Comparison of ENCODE assay signal across 21 cellular contexts in the genomic region with DNA sequence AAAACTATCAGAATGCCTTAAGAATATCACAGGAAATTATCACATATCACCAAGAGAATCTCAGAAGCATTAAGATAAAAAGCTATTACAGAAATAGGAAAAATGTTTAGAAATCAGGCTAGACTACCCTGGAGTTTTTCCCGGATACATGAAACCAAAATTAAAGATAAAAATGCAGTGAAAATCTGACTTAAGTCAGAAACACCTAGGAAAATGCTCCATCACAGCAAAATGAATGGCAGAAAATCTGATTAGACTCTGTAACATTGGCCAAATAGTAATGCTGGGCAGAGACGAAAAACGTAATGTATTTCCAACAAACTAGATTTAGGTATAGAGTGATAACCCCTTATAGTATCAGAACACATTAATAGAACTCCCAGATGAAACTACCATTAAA. TPM values are rescaled to one million over a fixed set of nuclear protein-coding genes. Genes with fewer than 3 reads are reported as not detected.
DNase-seq lines count a peak whose midpoint lies in the region; ATAC-seq and TF ChIP-seq lines count a peak whose summit lies in the region.
"Had no signal": no experiment of that assay in that cellular context is flagged by ENCODE, and none has a peak within 500 bp of the region (broad histone marks: within the 10 kb centered on the region; RNA-seq: fewer than 3 reads in every experiment).

No MANE protein-coding gene starts in this region.

- no peaks in the 10 kb centered on the region for H3K9me2 ChIP-seq in MM.1S (replicated peaks; ENCODE audit: insufficient read depth, low read length)

- H4K20me1 ChIP-seq in smooth muscle cell (ENCODE audit: low read depth), result no peaks in the 10 kb centered on the region
- H4K20me1 ChIP-seq in MM.1S (ENCODE audit: insufficient read depth, low read length), result no peaks in the 10 kb centered on the region
- H4K20me1 ChIP-seq: BLaER1 had no signal

- 73% methylated on average over 3 of the region's 3 CpGs for WGBS in smooth muscle cell (ENCODE audit: low lambda C conversion rate)

- no peak for DNase-seq in A673 (ENCODE audit: low spot score)
- DNase-seq in SK-N-DZ (ENCODE audit: low spot score), result peak; percentile 4
- DNase-seq in smooth muscle cell (lab: John Stamatoyannopoulos, UW; ENCODE audit: unreplicated experiment), result no peak
- no peak for DNase-seq in hypothalamus (lab: John Stamatoyannopoulos, UW)
- DNase-seq in MM.1S, result no peak
- DNase-seq: ACHN; BE2C; C1 segment of cervical spinal cord; CD4-positive, alpha-beta memory T cell; CD4-positive, CD25-positive, alpha-beta regulatory T cell; CD8-positive, alpha-beta memory T cell; COR-L47; DMS79 treated with DMSO at 0.1 percent for 48 hours; GF-D8 had no signal

- intact Hi-C loops in A673 (cut with micrococcal nuclease; ENCODE audit: unreplicated experiment), result no loop called here

- peaks cover 52% of the 10 kb centered on the region for H3K4me1 ChIP-seq in A673 (ENCODE audit: insufficient read depth, low read length, poor library complexity, severe bottlenecking)
- peaks cover 13% of the 10 kb centered on the region for H3K4me1 ChIP-seq in smooth muscle cell (ENCODE audit: low read depth)
- no peaks in the 10 kb centered on the region for H3K4me1 ChIP-seq in MM.1S (ENCODE audit: low read length)
- H3K4me1 ChIP-seq: A549, BE2C, BLaER1 had no signal

- H3K27ac ChIP-seq in A673 (ENCODE audit: low read depth, low read length, poor library complexity, severe bottlenecking), result peak overlapping the region; percentile 1
- no peak overlapping the region for H3K27ac ChIP-seq in smooth muscle cell (ENCODE audit: low read depth)
- no peak overlapping the region for H3K27ac ChIP-seq in MM.1S (ENCODE audit: low read length)
- H3K27ac ChIP-seq: 22Rv1, A549, BLaER1 had no signal

- H3K9me3 ChIP-seq in A673 (ENCODE audit: low read depth, low read length, poor library complexity, severe bottlenecking) (no peaks in the 10 kb centered on the region), smooth muscle cell (replicated peaks; ENCODE audit: low read depth) (no peaks in the 10 kb centered on the region), MM.1S (replicated peaks; ENCODE audit: insufficient read depth, low read length) (no peaks in the 10 kb centered on the region)
- H3K9me3 ChIP-seq: A549, BE2C, BLaER1 had no signal

- no peaks in the 10 kb centered on the region for H3K36me3 ChIP-seq in A673 (ENCODE audit: insufficient read depth, low read length, poor library complexity, severe bottlenecking)
- no peaks in the 10 kb centered on the region for H3K36me3 ChIP-seq in smooth muscle cell (ENCODE audit: low read depth)
- H3K36me3 ChIP-seq in MM.1S (replicated peaks; ENCODE audit: insufficient read depth, low read length), result no peaks in the 10 kb centered on the region
- H3K36me3 ChIP-seq: BE2C, BLaER1 had no signal

- peaks cover 8% of the 10 kb centered on the region for H3F3A ChIP-seq in smooth muscle cell (ENCODE audit: low read depth)
- no peaks in the 10 kb centered on the region for H3F3A ChIP-seq in MM.1S (ENCODE audit: insufficient read depth, low read length)

- no TSS peak for BruUV-seq in A673 (replicated peaks; lab: Mats Ljungman, UMichigan)

- H3K4me2 ChIP-seq in smooth muscle cell (peak overlapping the region; percentile 34), MM.1S (ENCODE audit: low read depth, low read length) (no peak overlapping the region)
- H3K4me2 ChIP-seq: A549, BLaER1 had no signal

- H3K9ac ChIP-seq in smooth muscle cell (ENCODE audit: low read depth) (no peak overlapping the region), MM.1S (ENCODE audit: low read length) (no peak overlapping the region)
- H3K9ac ChIP-seq: BLaER1 had no signal

- H3K79me2 ChIP-seq in smooth muscle cell (ENCODE audit: low read depth) (peaks cover 74% of the 10 kb centered on the region), MM.1S (ENCODE audit: low read length) (no peaks in the 10 kb centered on the region)

- CTCF ChIA-PET in A673 (lab: Charles Lee), result no interaction called here

- H3K4me3 ChIP-seq in A673 (ENCODE audit: low read depth, low read length, poor library complexity, severe bottlenecking) (no peak overlapping the region), smooth muscle cell (no peak overlapping the region), MM.1S (ENCODE audit: low read length) (no peak overlapping the region)
- H3K4me3 ChIP-seq: A549, BLaER1 had no signal

- POLR2A ChIA-PET in A673 (lab: Charles Lee; ENCODE audit: low non-redundant PET), result no interaction called here

- peak; percentile 60 for ATAC-seq in SK-N-SH treated with all-trans-retinoic acid at 6 μM for 48 hours
- ATAC-seq in HG03097 (IDR thresholded peaks at IDR 0.05; ENCODE audit: low FRiP score, unreplicated experiment), result no peak
- ATAC-seq: A549 had no signal

- TF ChIP-seq CTCF in A673 (conservative IDR thresholded peaks at IDR 0.05; ENCODE audit: low read depth, low read length), result no peak
- no peak for TF ChIP-seq CTCF in smooth muscle cell (IDR thresholded peaks at IDR 0.05; ENCODE audit: borderline replicate concordance, insufficient read depth, poor library complexity, severe bottlenecking)
- TF ChIP-seq CTCF in MM.1S (IDR thresholded peaks at IDR 0.05; ENCODE audit: low read length), result no peak

- H2AFZ ChIP-seq in smooth muscle cell (ENCODE audit: low read depth), result no peak overlapping the region
- no peak overlapping the region for H2AFZ ChIP-seq in MM.1S (ENCODE audit: low read length)

- H3K27me3 ChIP-seq in A673 (replicated peaks; ENCODE audit: insufficient read depth, low read depth, low read length, poor library complexity) (no peaks in the 10 kb centered on the region), smooth muscle cell (ENCODE audit: low read depth) (no peaks in the 10 kb centered on the region), MM.1S (replicated peaks; ENCODE audit: insufficient read depth, low read length) (no peaks in the 10 kb centered on the region)
- H3K27me3 ChIP-seq: BE2C, BLaER1 had no signal

TF ChIP-seq in SK-N-SH treated with all-trans-retinoic acid at 6 μM for 48 hours, 23 proteins besides CTCF, POLR2A, EP300 and RAD21:
- TF ChIP-seq SNAI2 (CRISPR knock-in tag; IDR thresholded peaks at IDR 0.05) (no peak), ESRRG (CRISPR knock-in tag; IDR thresholded peaks at IDR 0.05) (0 out of 2 replicates have a peak, but pooled peaks have one; percentile 13), ISL1 (CRISPR knock-in tag; IDR thresholded peaks at IDR 0.05) (peak; percentile 80)

RNA-seq across cellular contexts. Expression of a gene that starts 13.4 kb away (rescaled TPM):
- total RNA-seq in A673 (2021) (8.0 and 10.7 TPM in 2 replicates), smooth muscle cell (11.2 and 15.9 TPM in 2 replicates)
- 2.0 and 2.7 TPM in 2 replicates for polyA plus RNA-seq in SK-N-DZ (2014; cell fraction: cytosol; rRNA removed)
- 4.8 and 4.9 TPM in 2 replicates for polyA plus RNA-seq in SK-N-DZ (2014; cell fraction: nucleus; rRNA removed)
- polyA plus RNA-seq in smooth muscle cell, result 7.6 and 9.6 TPM in 2 replicates
- total RNA-seq: CD4-positive, alpha-beta memory T cell; CD4-positive, CD25-positive, alpha-beta regulatory T cell; CD8-positive, alpha-beta memory T cell had no signal
- polyA plus RNA-seq: AG04450; CD14-positive monocyte; CD4-positive, alpha-beta memory T cell; CD4-positive, CD25-positive, alpha-beta regulatory T cell; CD8-positive, alpha-beta memory T cell had no signal
